ENCODE assay signal across 13 cellular contexts in the genomic region with DNA sequence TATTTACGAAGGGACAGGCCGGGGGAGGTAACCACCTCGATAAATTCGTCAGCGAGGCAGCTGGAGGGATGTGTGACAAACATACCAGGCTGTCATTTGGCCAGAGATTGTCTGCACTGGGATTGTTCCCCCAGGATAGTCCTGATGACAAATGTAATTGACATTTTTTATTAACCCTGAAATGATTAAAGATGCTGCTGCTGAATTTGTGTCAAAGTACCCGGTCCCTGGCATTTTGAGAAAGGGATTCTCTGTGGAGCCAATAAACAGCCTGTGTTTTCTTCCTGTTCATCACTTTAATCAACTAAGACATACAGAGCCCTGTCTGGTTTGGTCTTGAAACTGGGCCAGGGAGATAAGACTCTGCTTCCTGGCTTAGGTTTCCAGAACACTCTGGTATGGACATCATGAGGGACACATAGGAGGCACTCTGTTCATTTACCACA.
DNase-seq lines count a peak whose midpoint lies in the region; ATAC-seq and TF ChIP-seq lines count a peak whose summit lies in the region.
"Had no signal": no experiment of that assay in that cellular context is flagged by ENCODE, and none has a peak within 500 bp of the region (broad histone marks: within the 10 kb centered on the region; RNA-seq: fewer than 3 reads in every experiment).

No MANE protein-coding gene starts in this region.

- H3K18ac ChIP-seq in IMR-90 (ENCODE audit: low read depth, low read length): no peak overlapping the region

- H3K4me3 ChIP-seq in IMR-90 (ENCODE audit: insufficient read depth, low read depth, low read length) (no peak overlapping the region), skeletal muscle satellite cell (ENCODE audit: low read length) (no peak overlapping the region)
- H3K4me3 ChIP-seq: body of pancreas had no signal

- H3K27me3 ChIP-seq in IMR-90 (ENCODE audit: control insufficient read depth, insufficient read depth, low read length): no peaks in the 10 kb centered on the region
- H3K27me3 ChIP-seq in skeletal muscle satellite cell (ENCODE audit: control insufficient read depth, insufficient read depth, low read length): no peaks in the 10 kb centered on the region
- H3K27me3 ChIP-seq: body of pancreas had no signal

- CTCF ChIA-PET in IMR-90 (lab: Yijun Ruan, JAX): interaction anchor here (1.0 to 2.7 kb wide), 5 partner anchors 23 to 204 kb away, joined by 3 to 15 read pairs (median 3); no protein-coding TSS in a partner anchor

- intact Hi-C loops in IMR-90 (cut with micrococcal nuclease): no loop called here
- intact Hi-C loops in activated T-helper 2 cell treated with anti-CD3 and anti-CD28 coated beads, Interferon-gamma antibody, Interleukin-2, Interleukin-4, amounts not matched to agents 10 μg/mL and 5 μg/mL and 100 μg/mL, durations not matched to agents 14 hours and 24 hours and 36 hours (cut with micrococcal nuclease): loop anchor here (2.0 kb wide), 1 partner anchor 212 kb away; no protein-coding TSS in a partner anchor
- intact Hi-C loops in Right ventricle myocardium superior (cut with DNase I): loop anchor here (5.0 to 10.0 kb wide), 2 partner anchors 212 to 1184 kb away; no protein-coding TSS in a partner anchor

- peak overlapping the region; percentile 25 for H3K27ac Mint-ChIP-seq in activated T-helper 2 cell treated with anti-CD3 and anti-CD28 coated beads, Interferon-gamma antibody, Interleukin-2, Interleukin-4, amounts not matched to agents 10 μg/mL and 5 μg/mL and 100 μg/mL, durations not matched to agents 14 hours and 24 hours and 36 hours
- peak overlapping the region in 1 of 2 donors; percentile 16 for H3K27ac Mint-ChIP-seq in activated naive CD4-positive, alpha-beta T cell treated with anti-CD3 and anti-CD28 coated beads, Interleukin-2, amount 50 U/mL, for 72 hours
- H3K27ac Mint-ChIP-seq: immature natural killer cell had no signal

- H3K14ac ChIP-seq in IMR-90 (replicated peaks; ENCODE audit: low read depth, low read length): no peak overlapping the region

- DNase-seq in IMR-90 (peak; percentile 23), Right ventricle myocardium superior (no peak)
- DNase-seq in activated T-helper 2 cell treated with anti-CD3 and anti-CD28 coated beads, Interferon-gamma antibody, Interleukin-2, Interleukin-4, amounts not matched to agents 10 μg/mL and 5 μg/mL and 100 μg/mL, durations not matched to agents 14 hours and 24 hours and 36 hours (ENCODE audit: low spot score): no peak
- no peak for DNase-seq in activated naive CD4-positive, alpha-beta T cell treated with anti-CD3 and anti-CD28 coated beads, Interleukin-2, amount 50 U/mL, for 72 hours (ENCODE audit: low spot score in 2 of 2)
- DNase-seq in activated CD8-positive, alpha-beta memory T cell treated with anti-CD3 and anti-CD28 coated beads for 24 hours: no peak
- DNase-seq: stimulated activated CD4-positive, alpha-beta T cell treated with anti-CD3 and anti-CD28 coated beads, Interleukin-4, amount 100 ng/mL, for 24 hours had no signal

- peaks cover 8 to 56% of the 10 kb centered on the region in 2 experiments; a peak in 3 of 4 replicates for H3K79me1 ChIP-seq in IMR-90 (ENCODE audit: low read depth in 1 of 2, low read length in 2 of 2)

- no peak overlapping the region for H2BK120ac ChIP-seq in IMR-90 (ENCODE audit: low read depth, low read length)

- no peak overlapping the region; a peak in 1 of 4 replicates for H4K8ac ChIP-seq in IMR-90 (ENCODE audit: low read depth in 2 of 2, low read length in 2 of 2)

- H3K36me3 Mint-ChIP-seq in activated T-helper 2 cell treated with anti-CD3 and anti-CD28 coated beads, Interferon-gamma antibody, Interleukin-2, Interleukin-4, amounts not matched to agents 10 μg/mL and 5 μg/mL and 100 μg/mL, durations not matched to agents 14 hours and 24 hours and 36 hours (ENCODE audit: low read depth): no peaks in the 10 kb centered on the region
- no peaks in the 10 kb centered on the region for H3K36me3 Mint-ChIP-seq in activated naive CD4-positive, alpha-beta T cell treated with anti-CD3 and anti-CD28 coated beads, Interleukin-2, amount 50 U/mL, for 72 hours
- H3K36me3 Mint-ChIP-seq: CD4-positive, CD25-positive, alpha-beta regulatory T cell; immature natural killer cell had no signal

- dilution Hi-C loops in IMR-90 (cut with HindIII; ENCODE audit: low sequenced_read_pairs, unreplicated experiment): no loop called here

- no peak overlapping the region for H3K27ac ChIP-seq in IMR-90 (ENCODE audit: insufficient read depth, low read length)
- H3K27ac ChIP-seq: parathyroid adenoma had no signal

- no peak for TF ChIP-seq POLR2A in IMR-90 (IDR thresholded peaks at IDR 0.05; ENCODE audit: low read depth, low read length)

- no peak overlapping the region for H3K9ac ChIP-seq in IMR-90 (ENCODE audit: low read depth, low read length)
- peak overlapping the region; percentile 59 for H3K9ac ChIP-seq in skeletal muscle satellite cell (ENCODE audit: low read depth, low read length)
- H3K9ac ChIP-seq: parathyroid adenoma had no signal

- no peak overlapping the region for H2AK9ac ChIP-seq in IMR-90 (replicated peaks; ENCODE audit: low read depth, low read length, poor library complexity)

- BruUV-seq in IMR-90 (replicated peaks; lab: Mats Ljungman, UMichigan): no TSS peak

- peaks cover 21% of the 10 kb centered on the region; the same call in 1 of the 2 replicates for H3K9me1 ChIP-seq in IMR-90 (ENCODE audit: insufficient read depth, low read length)

- no peaks in the 10 kb centered on the region for H3K27me3 Mint-ChIP-seq in activated T-helper 2 cell treated with anti-CD3 and anti-CD28 coated beads, Interferon-gamma antibody, Interleukin-2, Interleukin-4, amounts not matched to agents 10 μg/mL and 5 μg/mL and 100 μg/mL, durations not matched to agents 14 hours and 24 hours and 36 hours (ENCODE audit: low read depth)
- H3K27me3 Mint-ChIP-seq: CD4-positive, CD25-positive, alpha-beta regulatory T cell had no signal

- no peak overlapping the region for H3K4me3 Mint-ChIP-seq in activated T-helper 2 cell treated with anti-CD3 and anti-CD28 coated beads, Interferon-gamma antibody, Interleukin-2, Interleukin-4, amounts not matched to agents 10 μg/mL and 5 μg/mL and 100 μg/mL, durations not matched to agents 14 hours and 24 hours and 36 hours (ENCODE audit: low read depth)
- H3K4me3 Mint-ChIP-seq: CD4-positive, CD25-positive, alpha-beta regulatory T cell; immature natural killer cell had no signal

- in situ Hi-C loops in IMR-90 (cut with MboI; ENCODE audit: low sequenced_read_pairs): no loop called here

- H3K4ac ChIP-seq in IMR-90 (ENCODE audit: low read depth, low read length): no peak overlapping the region

- peaks cover 37% of the 10 kb centered on the region for H4K20me1 ChIP-seq in IMR-90 (ENCODE audit: insufficient read depth, low read length)

- H3K4me1 Mint-ChIP-seq in activated T-helper 2 cell treated with anti-CD3 and anti-CD28 coated beads, Interferon-gamma antibody, Interleukin-2, Interleukin-4, amounts not matched to agents 10 μg/mL and 5 μg/mL and 100 μg/mL, durations not matched to agents 14 hours and 24 hours and 36 hours (ENCODE audit: low read depth): peaks cover 27% of the 10 kb centered on the region
- H3K4me1 Mint-ChIP-seq: immature natural killer cell had no signal

- no peak overlapping the region for H3K56ac ChIP-seq in IMR-90 (ENCODE audit: extremely low read depth, insufficient read depth, low read length)

- H3K36me3 ChIP-seq in IMR-90 (ENCODE audit: control insufficient read depth, insufficient read depth, low read length) (no peaks in the 10 kb centered on the region), skeletal muscle satellite cell (ENCODE audit: insufficient read depth, low read length) (no peaks in the 10 kb centered on the region)

- POLR2A ChIA-PET in IMR-90 (lab: Charles Lee; ENCODE audit: unreplicated experiment): no interaction called here

- no peak for TF ChIP-seq RAD21 in IMR-90 (IDR thresholded peaks at IDR 0.05; ENCODE audit: low read length)

- H3K4me1 ChIP-seq in IMR-90 (ENCODE audit: control insufficient read depth, insufficient read depth, low read length) (peaks cover 31% of the 10 kb centered on the region), skeletal muscle satellite cell (ENCODE audit: control insufficient read depth, insufficient read depth, low read length) (peaks cover 50% of the 10 kb centered on the region)

- TF ChIP-seq CTCF in IMR-90 (conservative IDR thresholded peaks at IDR 0.05; ENCODE audit: low read depth, low read length): no peak

- H2AFZ ChIP-seq in IMR-90 (replicated peaks; ENCODE audit: low read length, poor library complexity): peak overlapping the region; percentile 79
- H2AFZ ChIP-seq: parathyroid adenoma had no signal

- H2BK20ac ChIP-seq in IMR-90 (ENCODE audit: low read depth, low read length): no peak overlapping the region

- WGBS in IMR-90 (ENCODE audit: extremely low coverage in 2 of 2, insufficient read length in 1 of 2), 2 experiments: 63% methylated on average over 4 of the region's 6 CpGs; no CpG with 5 or more reads in 1 of the 2 experiments

- H2BK5ac ChIP-seq in IMR-90 (ENCODE audit: low read depth, low read length, poor library complexity, severe bottlenecking): no peak overlapping the region

- H3K9me3 ChIP-seq in IMR-90 (ENCODE audit: control insufficient read depth, insufficient read depth, low read length) (no peaks in the 10 kb centered on the region), skeletal muscle satellite cell (replicated peaks; ENCODE audit: low read length) (no peaks in the 10 kb centered on the region)
- H3K9me3 ChIP-seq: body of pancreas had no signal

- no peak overlapping the region for H3K23ac ChIP-seq in IMR-90 (ENCODE audit: low read depth, low read length)

- no peak overlapping the region for H4K91ac ChIP-seq in IMR-90 (ENCODE audit: insufficient read depth, low read depth, low read length)

- H3K4me2 ChIP-seq in IMR-90 (ENCODE audit: low read depth, low read length) (no peak overlapping the region), skeletal muscle satellite cell (ENCODE audit: low read length) (peak overlapping the region; percentile 53)

- H2AK5ac ChIP-seq in IMR-90 (ENCODE audit: low read depth, low read length): peak overlapping the region; percentile 80; the same call in 1 of the 2 replicates

- ATAC-seq in IMR-90 (ENCODE audit: low read depth) (no peak), Right ventricle myocardium superior (ENCODE audit: poor library complexity) (peak; percentile 58), GM21423 (IDR thresholded peaks at IDR 0.05; ENCODE audit: unreplicated experiment) (no peak), GM19467 (IDR thresholded peaks at IDR 0.05; ENCODE audit: unreplicated experiment) (no peak)
- no peak for ATAC-seq in activated naive CD4-positive, alpha-beta T cell treated with anti-CD3 and anti-CD28 coated beads, Interleukin-2, amount 50 U/mL, for 72 hours

- no peak overlapping the region for H4K5ac ChIP-seq in IMR-90 (ENCODE audit: low read depth, low read length)

- no peaks in the 10 kb centered on the region for H3K9me3 Mint-ChIP-seq in activated T-helper 2 cell treated with anti-CD3 and anti-CD28 coated beads, Interferon-gamma antibody, Interleukin-2, Interleukin-4, amounts not matched to agents 10 μg/mL and 5 μg/mL and 100 μg/mL, durations not matched to agents 14 hours and 24 hours and 36 hours
- H3K9me3 Mint-ChIP-seq in activated naive CD4-positive, alpha-beta T cell treated with anti-CD3 and anti-CD28 coated beads, Interleukin-2, amount 50 U/mL, for 72 hours: no peaks in the 10 kb centered on the region
- H3K9me3 Mint-ChIP-seq: CD4-positive, CD25-positive, alpha-beta regulatory T cell; immature natural killer cell had no signal

- no peak overlapping the region for H2BK15ac ChIP-seq in IMR-90 (ENCODE audit: low read depth, low read length)
